13 cellular contexts compared by ENCODE assay signal in genomic region chr20:62772618-62772993, GRCh38.
A peak's percentile ranks its signal among the peaks of the same experiment; 100 is the strongest.
DNase-seq lines count a peak whose midpoint lies in the region; ATAC-seq and TF ChIP-seq lines count a peak whose summit lies in the region.
"Had no signal": no experiment of that assay in that cellular context is flagged by ENCODE, and none has a peak within 500 bp of the region (broad histone marks: within the 10 kb centered on the region; RNA-seq: fewer than 3 reads in every experiment).

No MANE protein-coding gene starts in this region.

- peaks cover 8% of the 10 kb centered on the region for H3K9me3 Mint-ChIP-seq in dendritic cell treated with granulocyte-macrophage colony-stimulating factor and Interleukin-4, amounts not matched to agents 40 ng/mL and 50 ng/mL, for 4 days
- H3K9me3 Mint-ChIP-seq in nephron progenitor cell, result no peaks in the 10 kb centered on the region

- no peak overlapping the region for H3K4me3 ChIP-seq in BLaER1 treated with 17β-estradiol and CSF1 and Interleukin-3, amounts not matched to agents 10 nM and 100 nM

- H3K36me3 Mint-ChIP-seq in dendritic cell treated with granulocyte-macrophage colony-stimulating factor and Interleukin-4, amounts not matched to agents 40 ng/mL and 50 ng/mL, for 4 days (ENCODE audit: low read depth), result no peaks in the 10 kb centered on the region
- H3K36me3 Mint-ChIP-seq in nephron progenitor cell (ENCODE audit: low read depth), result no peaks in the 10 kb centered on the region

- no peaks in the 10 kb centered on the region for H4K20me1 ChIP-seq in BLaER1 treated with 17β-estradiol and CSF1 and Interleukin-3, amounts not matched to agents 10 nM and 100 nM

- peak overlapping the region; percentile 63 to 98 (median 85) for H3K4me2 ChIP-seq in BLaER1 treated with 17β-estradiol and CSF1 and Interleukin-3, amounts not matched to agents 10 nM and 100 nM

- POLR2A ChIA-PET in RWPE1 (lab: Yijun Ruan, JAX; ENCODE audit: low non-redundant PET), result no interaction called here

- ATAC-seq in stimulated activated naive CD8-positive, alpha-beta T cell treated with anti-CD3 and anti-CD28 coated beads, Interleukin-15, Interleukin-2, amounts not matched to agents 100 U/mL and 50 U/mL, for 24 hours, result no peak
- ATAC-seq in HG03520 (IDR thresholded peaks at IDR 0.05; ENCODE audit: unreplicated experiment), result no peak
- ATAC-seq: activated CD4-positive, CD25-positive, alpha-beta regulatory T cell treated with anti-CD3 and anti-CD28 coated beads, Interleukin-2, amount 50 U/mL, for 24 hours; activated T-cell treated with anti-CD3 and anti-CD28 coated beads, Interleukin-2, amount 50 U/mL, for 72 hours; Panc1 had no signal

- intact Hi-C loops in dendritic cell treated with granulocyte-macrophage colony-stimulating factor and Interleukin-4, amounts not matched to agents 40 ng/mL and 50 ng/mL, for 4 days (cut with micrococcal nuclease), result no loop called here

- H3K4me1 Mint-ChIP-seq in dendritic cell treated with granulocyte-macrophage colony-stimulating factor and Interleukin-4, amounts not matched to agents 40 ng/mL and 50 ng/mL, for 4 days (ENCODE audit: low read depth), result peaks cover 55% of the 10 kb centered on the region
- H3K4me1 Mint-ChIP-seq in nephron progenitor cell, result peaks cover 65% of the 10 kb centered on the region

- TF ChIP-seq CTCF in RWPE1 (conservative IDR thresholded peaks at IDR 0.05; ENCODE audit: low read depth) (no peak), nephron progenitor cell (IDR thresholded peaks at IDR 0.05) (no peak)

- no peaks in the 10 kb centered on the region for H3K27me3 ChIP-seq in BLaER1 treated with 17β-estradiol and CSF1 and Interleukin-3, amounts not matched to agents 10 nM and 100 nM

- peaks cover 23% of the 10 kb centered on the region for H3K27me3 Mint-ChIP-seq in dendritic cell treated with granulocyte-macrophage colony-stimulating factor and Interleukin-4, amounts not matched to agents 40 ng/mL and 50 ng/mL, for 4 days
- peaks cover 12% of the 10 kb centered on the region for H3K27me3 Mint-ChIP-seq in nephron progenitor cell (ENCODE audit: low read depth, poor library complexity)

- no peaks in the 10 kb centered on the region for H3K36me3 ChIP-seq in BLaER1 treated with 17β-estradiol and CSF1 and Interleukin-3, amounts not matched to agents 10 nM and 100 nM

- H3K27ac ChIP-seq in BLaER1 treated with 17β-estradiol and CSF1 and Interleukin-3, amounts not matched to agents 10 nM and 100 nM, result peak overlapping the region in 5 of 11 experiments; percentile 25 to 42 (median 33); a peak in 8 of 22 replicates
- H3K27ac ChIP-seq in RWPE1, result peak overlapping the region; percentile 99

- H3K27ac Mint-ChIP-seq in dendritic cell treated with granulocyte-macrophage colony-stimulating factor and Interleukin-4, amounts not matched to agents 40 ng/mL and 50 ng/mL, for 4 days, result peak overlapping the region; percentile 22
- peak overlapping the region; percentile 68 for H3K27ac Mint-ChIP-seq in nephron progenitor cell
- H3K27ac Mint-ChIP-seq: activated T-cell treated with anti-CD3 and anti-CD28 coated beads, Interleukin-2, amount 50 U/mL, for 72 hours had no signal

- CTCF ChIA-PET in RWPE1 (lab: Yijun Ruan, JAX), result interaction anchor here (0.7 to 2.4 kb wide), 7 partner anchors 9 to 172 kb away, joined by 3 to 14 read pairs (median 3); no protein-coding TSS in a partner anchor

- H3K4me1 ChIP-seq in BLaER1 treated with 17β-estradiol and CSF1 and Interleukin-3, amounts not matched to agents 10 nM and 100 nM, result peaks cover 63 to 98% (median 89%) of the 10 kb centered on the region in 10 experiments

- H3K9ac ChIP-seq in BLaER1 treated with 17β-estradiol and CSF1 and Interleukin-3, amounts not matched to agents 10 nM and 100 nM, result peak overlapping the region in 4 of 11 experiments; percentile 15 to 52 (median 28); a peak in 6 of 22 replicates

- H3K4me3 Mint-ChIP-seq in dendritic cell treated with granulocyte-macrophage colony-stimulating factor and Interleukin-4, amounts not matched to agents 40 ng/mL and 50 ng/mL, for 4 days, result no peak overlapping the region
- no peak overlapping the region for H3K4me3 Mint-ChIP-seq in nephron progenitor cell
- H3K4me3 Mint-ChIP-seq: activated naive CD4-positive, alpha-beta T cell treated with anti-CD3 and anti-CD28 coated beads, Interleukin-2, amount 10 ng/mL, durations not matched to agents 7 days and 5 days; activated T-cell treated with anti-CD3 and anti-CD28 coated beads, Interleukin-2, amount 50 U/mL, for 72 hours had no signal

- DNase-seq in RWPE1 (ENCODE audit: low spot score), result no peak
- DNase-seq in nephron progenitor cell, result no peak
- no peak for DNase-seq in stimulated activated naive CD8-positive, alpha-beta T cell treated with anti-CD3 and anti-CD28 coated beads, Interleukin-15, Interleukin-2, amounts not matched to agents 100 U/mL and 50 U/mL, for 24 hours
- DNase-seq in NOMO-1 treated with DMSO at 0.1 percent for 48 hours (lab: John Stamatoyannopoulos, UW; ENCODE audit: unreplicated experiment), result no peak
- no peak for DNase-seq in NCI-H2081 treated with DMSO at 0.1 percent for 48 hours (lab: John Stamatoyannopoulos, UW)
- DNase-seq: activated naive CD4-positive, alpha-beta T cell treated with anti-CD3 and anti-CD28 coated beads, Interleukin-2, amount 10 ng/mL, durations not matched to agents 7 days and 5 days; activated T-cell treated with anti-CD3 and anti-CD28 coated beads, Interleukin-2, amount 50 U/mL, for 72 hours; head of caudate nucleus had no signal

- peaks cover 0 to 6% (median 0%) of the 10 kb centered on the region in 11 experiments; a peak in 1 of 22 replicates for H3K9me3 ChIP-seq in BLaER1 treated with 17β-estradiol and CSF1 and Interleukin-3, amounts not matched to agents 10 nM and 100 nM (replicated peaks in 1 of 11)
